In the genomic region with DNA sequence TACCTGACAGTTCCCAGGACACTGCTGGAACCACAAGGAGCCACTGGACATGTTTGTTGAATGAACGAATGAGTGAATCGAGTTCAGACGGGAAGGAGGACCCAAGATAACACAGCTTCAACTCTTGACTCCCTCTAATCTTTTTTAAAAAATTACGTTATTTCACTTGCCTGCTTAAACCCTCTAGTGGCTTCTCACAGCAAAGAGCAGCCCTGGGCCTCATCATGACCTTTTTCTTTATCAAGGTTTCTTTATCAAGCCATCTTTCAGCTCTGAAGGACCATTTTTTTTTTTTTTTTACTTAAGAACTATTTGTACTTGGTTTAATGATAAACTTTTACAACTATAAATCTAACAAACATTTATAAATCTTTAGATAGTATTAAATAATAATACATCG, we compare ENCODE assay signal across 29 cellular contexts.
"Had no signal": no experiment of that assay in that cellular context is flagged by ENCODE, and none has a peak within 500 bp of the region (broad histone marks: within the 10 kb centered on the region; RNA-seq: fewer than 3 reads in every experiment).

No MANE protein-coding gene starts in this region.

- H3K27ac ChIP-seq: neutrophil, parathyroid adenoma, psoas muscle, right lobe of liver, sigmoid colon, stomach, thoracic aorta, thyroid gland, tibial nerve, upper lobe of right lung, uterus had no signal

- ATAC-seq: naive thymus-derived CD8-positive, alpha-beta T cell; natural killer cell treated with Interleukin-12 subunit alpha and Interleukin-12 subunit beta and Interleukin-15 and Interleukin-18, amount 100 ng/mL, for 72 hours; psoas muscle; right cardiac atrium; right lobe of liver; stimulated activated effector memory CD8-positive, alpha-beta T cell treated with anti-CD3 and anti-CD28 coated beads, Interleukin-12 subunit alpha, Interleukin-12 subunit beta, amount 100 ng/mL, for 72 hours; stimulated activated naive B cell treated with anti-CD40 and anti-IgM and Interleukin-4, amounts not matched to agents 10 μg/mL and 1 μg/mL and 100 μg/mL, for 72 hours; upper lobe of right lung had no signal

- FAIRE-seq: small intestine had no signal

- H3K9me3 Mint-ChIP-seq: stimulated activated naive CD8-positive, alpha-beta T cell treated with anti-CD3 and anti-CD28 coated beads, Interleukin-15, Interleukin-2, amounts not matched to agents 100 ng/mL and 50 ng/mL, for 24 hours had no signal

- DNase-seq: naive thymus-derived CD8-positive, alpha-beta T cell; nephron progenitor cell; nucleus accumbens; posterior cingulate gyrus; psoas muscle; right cardiac atrium; right lobe of liver; sigmoid colon; small intestine; stimulated activated CD4-positive, alpha-beta T cell treated with anti-CD3 and anti-CD28 coated beads, Interleukin-15, amount 100 ng/mL, for 24 hours; stimulated activated CD4-positive, alpha-beta T cell treated with anti-CD3 and anti-CD28 coated beads, Interleukin-2, amount 100 ng/mL, for 24 hours; stimulated activated CD4-positive, alpha-beta T cell treated with anti-CD3 and anti-CD28 coated beads, Interleukin-2, amount 100 ng/mL, for 48 hours; stimulated activated CD4-positive, alpha-beta T cell treated with anti-CD3 and anti-CD28 coated beads, Interleukin-4, amount 100 ng/mL, for 24 hours; stimulated activated naive B cell treated with anti-CD40 and anti-IgM and Interleukin-4, amounts not matched to agents 10 μg/mL and 1 μg/mL and 100 μg/mL, for 72 hours; stimulated activated naive CD4-positive, alpha-beta T cell treated with Interleukin-2 at 50 U/mL for 16 hours; stomach; thyroid gland; trophoblast cell; upper lobe of right lung; uterus had no signal

- H3K4me3 Mint-ChIP-seq: naive thymus-derived CD8-positive, alpha-beta T cell; natural killer cell treated with Interleukin-12 subunit alpha and Interleukin-12 subunit beta and Interleukin-15 and Interleukin-18, amount 100 ng/mL, for 72 hours; nephron progenitor cell; neural crest cell; stimulated activated effector memory CD8-positive, alpha-beta T cell treated with anti-CD3 and anti-CD28 coated beads, Interleukin-12 subunit alpha, Interleukin-12 subunit beta, amount 100 ng/mL, for 72 hours; stimulated activated naive B cell treated with anti-CD40 and anti-IgM and Interleukin-4, amounts not matched to agents 10 μg/mL and 1 μg/mL and 100 μg/mL, for 72 hours; stimulated activated naive CD8-positive, alpha-beta T cell treated with anti-CD3 and anti-CD28 coated beads, Interleukin-15, Interleukin-2, amounts not matched to agents 100 ng/mL and 50 ng/mL, for 24 hours had no signal

- H3K4me1 Mint-ChIP-seq: nephron progenitor cell, neural crest cell had no signal

- H3K27me3 Mint-ChIP-seq: natural killer cell treated with Interleukin-12 subunit alpha and Interleukin-12 subunit beta and Interleukin-15 and Interleukin-18, amount 100 ng/mL, for 72 hours; progenitor cell of endocrine pancreas; stimulated activated naive B cell treated with anti-CD40 and anti-IgM and Interleukin-4, amounts not matched to agents 10 μg/mL and 1 μg/mL and 100 μg/mL, for 72 hours; stimulated activated naive CD8-positive, alpha-beta T cell treated with anti-CD3 and anti-CD28 coated beads, Interleukin-15, Interleukin-2, amounts not matched to agents 100 ng/mL and 50 ng/mL, for 24 hours had no signal

- H3K27ac Mint-ChIP-seq: naive thymus-derived CD8-positive, alpha-beta T cell; nephron progenitor cell; stimulated activated effector memory CD8-positive, alpha-beta T cell treated with anti-CD3 and anti-CD28 coated beads, Interleukin-12 subunit alpha, Interleukin-12 subunit beta, amount 100 ng/mL, for 72 hours; stimulated activated naive B cell treated with anti-CD40 and anti-IgM and Interleukin-4, amounts not matched to agents 10 μg/mL and 1 μg/mL and 100 μg/mL, for 72 hours; stimulated activated naive CD8-positive, alpha-beta T cell treated with anti-CD3 and anti-CD28 coated beads, Interleukin-15, Interleukin-2, amounts not matched to agents 100 ng/mL and 50 ng/mL, for 24 hours had no signal
